ENCODE assay signal across 19 cellular contexts in genomic region chr1:3029991-3030662, GRCh38. TPM values are rescaled to one million over a fixed set of nuclear protein-coding genes. Genes with fewer than 3 reads are reported as not detected.
DNase-seq lines count a peak whose midpoint lies in the region; ATAC-seq and TF ChIP-seq lines count a peak whose summit lies in the region.
"Had no signal": no experiment of that assay in that cellular context is flagged by ENCODE, and none has a peak within 500 bp of the region (broad histone marks: within the 10 kb centered on the region; RNA-seq: fewer than 3 reads in every experiment).

No MANE protein-coding gene starts in this region.

- intact Hi-C loops in natural killer cell (cut with micrococcal nuclease): no loop called here
- intact Hi-C loops in dorsolateral prefrontal cortex (cut with DNase I): no loop called here
- intact Hi-C loops in posterior vena cava (cut with DNase I): no loop called here

- no peak overlapping the region for H3K4me3 ChIP-seq in dorsolateral prefrontal cortex
- H3K4me3 ChIP-seq: MG63 had no signal

- peak overlapping the region in 41 of 59 donors; percentile 59 to 97 (median 89) for H3K27ac ChIP-seq in dorsolateral prefrontal cortex
- H3K27ac ChIP-seq: HL-60 had no signal

- H3K4me1 Mint-ChIP-seq in natural killer cell treated with Interleukin-12 subunit alpha and Interleukin-12 subunit beta and Interleukin-15 and Interleukin-18, amount 100 ng/mL, for 72 hours (ENCODE audit: low read depth in 2 of 2): no peaks in the 10 kb centered on the region
- no peaks in the 10 kb centered on the region for H3K4me1 Mint-ChIP-seq in natural killer cell
- H3K4me1 Mint-ChIP-seq: B cell had no signal

- no peak overlapping the region for H3K4me3 Mint-ChIP-seq in natural killer cell treated with Interleukin-12 subunit alpha and Interleukin-12 subunit beta and Interleukin-15 and Interleukin-18, amount 100 ng/mL, for 72 hours
- H3K4me3 Mint-ChIP-seq in natural killer cell: no peak overlapping the region
- H3K4me3 Mint-ChIP-seq: B cell; CD4-positive, alpha-beta memory T cell had no signal

- H3K27ac Mint-ChIP-seq in natural killer cell treated with Interleukin-12 subunit alpha and Interleukin-12 subunit beta and Interleukin-15 and Interleukin-18, amount 100 ng/mL, for 72 hours: no peak overlapping the region
- H3K27ac Mint-ChIP-seq in natural killer cell: no peak overlapping the region
- H3K27ac Mint-ChIP-seq: B cell; CD4-positive, alpha-beta memory T cell had no signal

- H3K9me3 Mint-ChIP-seq in natural killer cell treated with Interleukin-12 subunit alpha and Interleukin-12 subunit beta and Interleukin-15 and Interleukin-18, amount 100 ng/mL, for 72 hours: no peaks in the 10 kb centered on the region
- no peaks in the 10 kb centered on the region for H3K9me3 Mint-ChIP-seq in natural killer cell
- H3K9me3 Mint-ChIP-seq: CD4-positive, alpha-beta memory T cell had no signal

- H3K27me3 Mint-ChIP-seq in natural killer cell treated with Interleukin-12 subunit alpha and Interleukin-12 subunit beta and Interleukin-15 and Interleukin-18, amount 100 ng/mL, for 72 hours: no peaks in the 10 kb centered on the region
- no peaks in the 10 kb centered on the region for H3K27me3 Mint-ChIP-seq in natural killer cell (ENCODE audit: low read depth in 2 of 2)
- H3K27me3 Mint-ChIP-seq: B cell; CD4-positive, alpha-beta memory T cell had no signal

- no peaks in the 10 kb centered on the region for H3K36me3 Mint-ChIP-seq in natural killer cell treated with Interleukin-12 subunit alpha and Interleukin-12 subunit beta and Interleukin-15 and Interleukin-18, amount 100 ng/mL, for 72 hours
- no peaks in the 10 kb centered on the region for H3K36me3 Mint-ChIP-seq in natural killer cell
- H3K36me3 Mint-ChIP-seq: CD4-positive, alpha-beta memory T cell had no signal

- TF ChIP-seq CTCF in natural killer cell (IDR thresholded peaks at IDR 0.05) (no peak), dorsolateral prefrontal cortex (IDR thresholded peaks at IDR 0.05 in 54 of 56, conservative IDR thresholded peaks at IDR 0.05 in 2 of 56; ENCODE audit: low read depth in 1 of 56, partially characterized antibody in 56 of 56) (no peak)

- H3K27me3 ChIP-seq in dorsolateral prefrontal cortex: peaks cover 0 to 24% (median 0%) of the 10 kb centered on the region in 45 donors

- peak; percentile 56 for DNase-seq in natural killer cell treated with Interleukin-12 subunit alpha and Interleukin-12 subunit beta and Interleukin-15 and Interleukin-18, amount 100 ng/mL, for 72 hours (ENCODE audit: low spot score)
- DNase-seq in natural killer cell (no peak), dorsolateral prefrontal cortex (peak in 6 of 10 donors; percentile 17 to 43 (median 34)), posterior vena cava (ENCODE audit: low spot score) (peak; percentile 78), cerebellar nuclear complex (lab: John Stamatoyannopoulos, UW) (no peak)
- DNase-seq in activated CD8-positive, alpha-beta memory T cell treated with anti-CD3 and anti-CD28 coated beads, Interleukin-2, amount 50 U/mL, for 48 hours: no peak
- DNase-seq: CD4-positive, alpha-beta memory T cell; DND-41; GDM1; KG1; MG63; NCI-H1105 treated with DMSO at 0.1 percent for 48 hours; NCI-H187 treated with DMSO at 0.1 percent for 48 hours; NCI-H446; NCI-H748 treated with DMSO at 0.1 percent for 48 hours; SHP77 had no signal

- no peak for ATAC-seq in natural killer cell treated with Interleukin-12 subunit alpha and Interleukin-12 subunit beta and Interleukin-15 and Interleukin-18, amount 100 ng/mL, for 72 hours
- ATAC-seq in natural killer cell (no peak), HG02571 (IDR thresholded peaks at IDR 0.05; ENCODE audit: unreplicated experiment) (no peak)

RNA-seq across cellular contexts. Expression of gene ACTRT2, which starts 8.9 kb away (rescaled TPM):
- total RNA-seq in natural killer cell treated with Interleukin-12 subunit alpha and Interleukin-12 subunit beta and Interleukin-15 and Interleukin-18, amount 100 ng/mL, for 72 hours: not detected
- total RNA-seq in natural killer cell (not detected), dorsolateral prefrontal cortex (under 1 TPM in 1 of 120 experiments, not detected in 119; 0.32 TPM), posterior vena cava (not detected)
- total RNA-seq: B cell; CD4-positive, alpha-beta memory T cell had no signal

RNA-seq across cellular contexts. Expression of gene PRDM16, which starts 38.9 kb away (rescaled TPM):
- not detected for total RNA-seq in natural killer cell treated with Interleukin-12 subunit alpha and Interleukin-12 subunit beta and Interleukin-15 and Interleukin-18, amount 100 ng/mL, for 72 hours
- total RNA-seq in natural killer cell (under 1 TPM in 2 of 3 donors, not detected in 1; 0.25 to 0.64 TPM), dorsolateral prefrontal cortex (10 to 100 TPM in 119 of 120 experiments, 1 to 10 TPM in 1; 9.8 to 52.0 (median 18.9) TPM), posterior vena cava (10 to 100 TPM; 15.8 to 21.1 TPM)
- total RNA-seq: CD4-positive, alpha-beta memory T cell had no signal

Comparison
In these comparisons a context has a peak if more than half of its experiments do, and no peak if none do; other contexts are left out.
1. DNase-seq: peak in natural killer cell treated with Interleukin-12 subunit alpha and Interleukin-12 subunit beta and Interleukin-15 and Interleukin-18, amount 100 ng/mL, for 72 hours (single experiment), dorsolateral prefrontal cortex (6 of 10) and posterior vena cava (single experiment); none in natural killer cell (single experiment), activated CD8-positive, alpha-beta memory T cell treated with anti-CD3 and anti-CD28 coated beads, Interleukin-2, amount 50 U/mL, for 48 hours (single experiment) and cerebellar nuclear complex (0 of 2).
2. RNA of gene PRDM16, which starts 38.9 kb away (total RNA-seq): 15.8 to 21.1 TPM in posterior vena cava and 9.8 to 52.0 TPM in dorsolateral prefrontal cortex; 0.25 to 0.64 TPM in natural killer cell and not detected in natural killer cell treated with Interleukin-12 subunit alpha and Interleukin-12 subunit beta and Interleukin-15 and Interleukin-18, amount 100 ng/mL, for 72 hours; every median in the first group is over 4 times any median in the second.